ENCODE assay signal across 31 cellular contexts in genomic region chr1:193602705-193603104, GRCh38.
"Had no signal": no experiment of that assay in that cellular context is flagged by ENCODE, and none has a peak within 500 bp of the region (broad histone marks: within the 10 kb centered on the region; RNA-seq: fewer than 3 reads in every experiment).

No MANE protein-coding gene starts in this region.

- H3K9me3 ChIP-seq: SJCRH30, SK-N-SH had no signal

- H3K9me3 Mint-ChIP-seq: activated B cell treated with CpG ODN at 0.5 μM for 24 hours; brain; central memory CD8-positive, alpha-beta T cell had no signal

- H3K27ac Mint-ChIP-seq: activated B cell treated with CpG ODN at 0.5 μM for 24 hours; activated CD4-positive, alpha-beta T cell treated with anti-CD3 and anti-CD28 coated beads, Interleukin-2, amount 10 ng/mL, durations not matched to agents 24 days and 14 days; activated CD8-positive, alpha-beta memory T cell treated with anti-CD3 and anti-CD28 coated beads, Interleukin-2, amount 10 ng/mL, durations not matched to agents 7 days and 5 days; activated naive CD4-positive, alpha-beta T cell treated with anti-CD3 and anti-CD28 coated beads, Interleukin-2, amount 50 U/mL, for 72 hours; activated naive CD8-positive, alpha-beta T cell treated with anti-CD3 and anti-CD28 coated beads, Interleukin-2, amount 50 U/mL, for 24 hours; activated T-cell treated with anti-CD3 and anti-CD28 coated beads, Interleukin-2, amount 50 U/mL, for 24 hours; activated T-helper 2 cell treated with anti-CD3 and anti-CD28 coated beads, Interferon-gamma antibody, Interleukin-2, Interleukin-4, amounts not matched to agents 10 μg/mL and 5 μg/mL and 100 μg/mL, durations not matched to agents 14 hours and 24 hours and 36 hours; brain; T-helper 1 cell treated with Interleukin-12 subunit alpha and Interleukin-12 subunit beta and Interleukin-4 antibody, amounts not matched to agents 30 μg/mL and 1 μg/mL, for 36 hours had no signal

- H3K4me3 Mint-ChIP-seq: activated B cell treated with CpG ODN at 0.5 μM for 24 hours; activated CD4-positive, alpha-beta T cell treated with anti-CD3 and anti-CD28 coated beads, Interleukin-2, amount 10 ng/mL, durations not matched to agents 24 days and 14 days; activated CD8-positive, alpha-beta memory T cell treated with anti-CD3 and anti-CD28 coated beads, Interleukin-2, amount 10 ng/mL, durations not matched to agents 7 days and 5 days; activated naive CD8-positive, alpha-beta T cell treated with anti-CD3 and anti-CD28 coated beads, Interleukin-2, amount 50 U/mL, for 24 hours; activated T-cell treated with anti-CD3 and anti-CD28 coated beads, Interleukin-2, amount 50 U/mL, for 24 hours; brain; central memory CD8-positive, alpha-beta T cell; T-helper 1 cell treated with Interleukin-12 subunit alpha and Interleukin-12 subunit beta and Interleukin-4 antibody, amounts not matched to agents 30 μg/mL and 1 μg/mL, for 36 hours had no signal

- H3K4me2 ChIP-seq: SK-N-SH had no signal

- H3K4me3 ChIP-seq: K562, SJCRH30 had no signal

- DNase-seq: activated B cell treated with CpG ODN at 0.5 μM for 24 hours; activated CD4-positive, alpha-beta T cell treated with anti-CD3 and anti-CD28 coated beads for 1 hour; activated CD4-positive, alpha-beta T cell treated with anti-CD3 and anti-CD28 coated beads, Interleukin-2, amount 10 ng/mL, durations not matched to agents 24 days and 14 days; activated CD4-positive, alpha-beta T cell treated with anti-CD3 and anti-CD28 coated beads, Interleukin-2, amount 50 U/mL, for 48 hours; activated CD8-positive, alpha-beta memory T cell treated with anti-CD3 and anti-CD28 coated beads, Interleukin-2, amount 10 ng/mL, durations not matched to agents 7 days and 5 days; activated naive CD8-positive, alpha-beta T cell treated with anti-CD3 and anti-CD28 coated beads, Interleukin-2, amount 50 U/mL, for 24 hours; activated T-cell treated with anti-CD3 and anti-CD28 coated beads, Interleukin-2, amount 50 U/mL, for 24 hours; amygdala; Karpas-422; MM.1S; NCI-H1105; NCI-H1436; NCI-H1694 treated with DMSO at 0.1 percent for 48 hours; NCI-H2029 treated with DMSO at 0.1 percent for 48 hours; NCI-H345; NCI-H510A; NCI-H526 treated with DMSO at 0.1 percent for 48 hours; NK-92 treated with Interleukin-12 subunit alpha and Interleukin-12 subunit beta, amount 100 ng/mL, for 24 hours; OCI-M1; RPMI8226; SJCRH30; SK-N-SH; T-helper 9 cell had no signal

- H3K9me2 ChIP-seq: SK-N-SH had no signal

- H3K36me3 ChIP-seq: SJCRH30 had no signal

- H3K27me3 ChIP-seq: SJCRH30 had no signal

- H3K27ac ChIP-seq: SJCRH30 had no signal

- H3K4me1 ChIP-seq: SJCRH30 had no signal

- H3K9ac ChIP-seq: SK-N-SH had no signal

- H3K36me3 Mint-ChIP-seq: activated naive CD4-positive, alpha-beta T cell treated with anti-CD3 and anti-CD28 coated beads, Interleukin-2, amount 50 U/mL, for 72 hours; brain had no signal

- ATAC-seq: activated CD8-positive, alpha-beta memory T cell treated with anti-CD3 and anti-CD28 coated beads, Interleukin-2, amount 10 ng/mL, durations not matched to agents 7 days and 5 days; activated naive CD4-positive, alpha-beta T cell treated with anti-CD3 and anti-CD28 coated beads, Interleukin-2, amount 50 U/mL, for 72 hours; activated naive CD8-positive, alpha-beta T cell treated with anti-CD3 and anti-CD28 coated beads, Interleukin-2, amount 50 U/mL, for 24 hours; K562; Panc1; Right ventricle myocardium inferior had no signal

- H3K27me3 Mint-ChIP-seq: activated B cell treated with CpG ODN at 0.5 μM for 24 hours; activated CD4-positive, alpha-beta T cell treated with anti-CD3 and anti-CD28 coated beads, Interleukin-2, amount 10 ng/mL, durations not matched to agents 24 days and 14 days; activated CD8-positive, alpha-beta memory T cell treated with anti-CD3 and anti-CD28 coated beads, Interleukin-2, amount 10 ng/mL, durations not matched to agents 7 days and 5 days; activated naive CD8-positive, alpha-beta T cell treated with anti-CD3 and anti-CD28 coated beads, Interleukin-2, amount 50 U/mL, for 24 hours; activated T-cell treated with anti-CD3 and anti-CD28 coated beads, Interleukin-2, amount 50 U/mL, for 24 hours; central memory CD8-positive, alpha-beta T cell had no signal

- H3K4me1 Mint-ChIP-seq: activated B cell treated with CpG ODN at 0.5 μM for 24 hours had no signal
